2 cellular contexts compared by ENCODE assay signal in the genomic region with DNA sequence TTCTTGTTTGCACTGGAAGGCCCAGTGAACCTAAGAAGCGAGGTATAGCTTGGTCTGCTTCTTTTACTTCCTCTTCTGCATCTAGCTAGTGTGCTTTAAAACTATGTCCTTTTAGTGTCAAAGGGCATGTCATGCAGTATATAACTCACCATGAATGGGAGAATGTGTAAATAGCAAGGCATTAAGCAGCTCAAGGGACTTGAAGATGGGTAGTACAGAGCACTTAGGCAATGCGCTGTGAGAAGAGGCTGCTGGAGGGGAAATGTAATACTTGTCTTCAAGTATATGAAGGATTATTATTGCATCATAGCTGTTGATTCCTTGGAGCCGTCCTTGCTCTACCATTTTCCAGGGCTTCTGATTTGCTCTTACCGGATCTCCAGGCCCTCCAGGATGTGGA.
A peak's percentile ranks its signal among the peaks of the same experiment; 100 is the strongest.
TF ChIP-seq lines count a peak whose summit lies in the region.

No MANE protein-coding gene starts in this region.

TF ChIP-seq in IMR-90, 13 proteins besides CTCF, POLR2A, EP300 and RAD21:
- TF ChIP-seq MAZ (IDR thresholded peaks at IDR 0.05; ENCODE audit: borderline replicate concordance, low read depth, low read length) (no peak), NFE2L2 (IDR thresholded peaks at IDR 0.05; ENCODE audit: low read depth, low read length) (no peak), RFX5 (IDR thresholded peaks at IDR 0.05; ENCODE audit: low read depth, low read length) (no peak), USF2 (IDR thresholded peaks at IDR 0.05; ENCODE audit: low read depth, low read length) (no peak), MXI1 (IDR thresholded peaks at IDR 0.05; ENCODE audit: borderline replicate concordance, low read depth, low read length) (no peak), CEBPB (IDR thresholded peaks at IDR 0.05; ENCODE audit: low read depth, low read length) (peak; percentile 92), RCOR1 (IDR thresholded peaks at IDR 0.05; ENCODE audit: insufficient replicate concordance, low read length) (no peak), FOS (IDR thresholded peaks at IDR 0.05; ENCODE audit: low read depth, low read length) (no peak)

TF ChIP-seq in K562, 482 proteins besides CTCF, POLR2A, EP300 and RAD21:
- TF ChIP-seq ATF3 (IDR thresholded peaks at IDR 0.05) (peak; percentile 89), ATF3 (CRISPR knock-in tag; conservative IDR thresholded peaks at IDR 0.05) (no peak), FOXA3 (CRISPR knock-in tag; conservative IDR thresholded peaks at IDR 0.05 in 1 of 2, IDR thresholded peaks at IDR 0.05 in 1 of 2) (peak in 1 of 2 experiments; percentile 61; a peak in 2 of 4 replicates), PKNOX1 (IDR thresholded peaks at IDR 0.05) (peak; percentile 51), SRSF1 (IDR thresholded peaks at IDR 0.05; ENCODE audit: low read depth, low read length) (no peak), ARID1B (IDR thresholded peaks at IDR 0.05) (0 out of 2 replicates have a peak, but pooled peaks have one; percentile 22), ZNF316 (IDR thresholded peaks at IDR 0.05) (no peak), MAFF (IDR thresholded peaks at IDR 0.05; ENCODE audit: low read length) (no peak), MEIS2 (IDR thresholded peaks at IDR 0.05; ENCODE audit: partially characterized antibody) (peak; percentile 92), ZNF644 (tag; IDR thresholded peaks at IDR 0.05; ENCODE audit: low read depth) (0 out of 2 replicates have a peak, but pooled peaks have one; percentile 57), NR2C2 (CRISPR knock-in tag; IDR thresholded peaks at IDR 0.05) (no peak), NR2C2 (tag; IDR thresholded peaks at IDR 0.05) (peak; percentile 66), ATF4 (CRISPR knock-in tag; IDR thresholded peaks at IDR 0.05) (peak; percentile 30; the same call in 1 of the 2 replicates), NR2C1 (IDR thresholded peaks at IDR 0.05) (peak; percentile 70; the same call in 1 of the 2 replicates), NR2C1 (tag; IDR thresholded peaks at IDR 0.05) (peak; percentile 74), IRF9 (tag; IDR thresholded peaks at IDR 0.05) (peak; percentile 59), ATF7 (IDR thresholded peaks at IDR 0.05) (peak; percentile 49; the same call in 1 of the 2 replicates), ZNF764 (CRISPR knock-in tag; IDR thresholded peaks at IDR 0.05; ENCODE audit: low read depth) (no peak), FOXP1 (CRISPR knock-in tag; IDR thresholded peaks at IDR 0.05) (no peak), MTA2 (IDR thresholded peaks at IDR 0.05; ENCODE audit: low read depth) (0 out of 2 replicates have a peak, but pooled peaks have one; percentile 7), CTBP1 (IDR thresholded peaks at IDR 0.05; ENCODE audit: borderline replicate concordance) (peak; percentile 18; the same call in 1 of the 2 replicates), CEBPB (tag; IDR thresholded peaks at IDR 0.05) (peak; percentile 96), TEAD4 (IDR thresholded peaks at IDR 0.05; ENCODE audit: low read length) (peak; percentile 24; the same call in 1 of the 2 replicates), TEAD4 (CRISPR knock-in tag; IDR thresholded peaks at IDR 0.05; ENCODE audit: borderline replicate concordance) (no peak), MTF1 (CRISPR knock-in tag; IDR thresholded peaks at IDR 0.05; ENCODE audit: borderline replicate concordance) (no peak), SMARCA4 (IDR thresholded peaks at IDR 0.05) (peak; percentile 13; the same call in 1 of the 2 replicates), ZNF589 (CRISPR knock-in tag; IDR thresholded peaks at IDR 0.05; ENCODE audit: low read depth) (0 out of 2 replicates have a peak, but pooled peaks have one; percentile 34), CXXC5 (CRISPR knock-in tag; IDR thresholded peaks at IDR 0.05) (0 out of 2 replicates have a peak, but pooled peaks have one; percentile 14), ZNF592 (IDR thresholded peaks at IDR 0.05) (0 out of 2 replicates have a peak, but pooled peaks have one; percentile 32), CEBPG (CRISPR knock-in tag; IDR thresholded peaks at IDR 0.05) (peak; percentile 83), CEBPG (tag; conservative IDR thresholded peaks at IDR 0.05 in 1 of 2, IDR thresholded peaks at IDR 0.05 in 1 of 2) (peak; percentile 89 to 98)
- TF ChIP-seq, protein P1, sequence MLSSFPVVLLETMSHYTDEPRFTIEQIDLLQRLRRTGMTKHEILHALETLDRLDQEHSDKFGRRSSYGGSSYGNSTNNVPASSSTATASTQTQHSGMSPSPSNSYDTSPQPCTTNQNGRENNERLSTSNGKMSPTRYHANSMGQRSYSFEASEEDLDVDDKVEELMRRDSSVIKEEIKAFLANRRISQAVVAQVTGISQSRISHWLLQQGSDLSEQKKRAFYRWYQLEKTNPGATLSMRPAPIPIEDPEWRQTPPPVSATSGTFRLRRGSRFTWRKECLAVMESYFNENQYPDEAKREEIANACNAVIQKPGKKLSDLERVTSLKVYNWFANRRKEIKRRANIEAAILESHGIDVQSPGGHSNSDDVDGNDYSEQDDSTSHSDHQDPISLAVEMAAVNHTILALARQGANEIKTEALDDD (IDR thresholded peaks at IDR 0.05): peak; percentile 86
- TF ChIP-seq, protein P2, sequence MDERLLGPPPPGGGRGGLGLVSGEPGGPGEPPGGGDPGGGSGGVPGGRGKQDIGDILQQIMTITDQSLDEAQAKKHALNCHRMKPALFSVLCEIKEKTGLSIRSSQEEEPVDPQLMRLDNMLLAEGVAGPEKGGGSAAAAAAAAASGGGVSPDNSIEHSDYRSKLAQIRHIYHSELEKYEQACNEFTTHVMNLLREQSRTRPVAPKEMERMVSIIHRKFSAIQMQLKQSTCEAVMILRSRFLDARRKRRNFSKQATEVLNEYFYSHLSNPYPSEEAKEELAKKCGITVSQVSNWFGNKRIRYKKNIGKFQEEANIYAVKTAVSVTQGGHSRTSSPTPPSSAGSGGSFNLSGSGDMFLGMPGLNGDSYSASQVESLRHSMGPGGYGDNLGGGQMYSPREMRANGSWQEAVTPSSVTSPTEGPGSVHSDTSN (CRISPR knock-in tag; IDR thresholded peaks at IDR 0.05; ENCODE audit: low read depth): no peak
- TF ChIP-seq, protein P2 (tag; conservative IDR thresholded peaks at IDR 0.05; ENCODE audit: low read depth): peak; percentile 87
